ENCODE assay signal across 13 cellular contexts in genomic region chr6:170074435-170074834, GRCh38.
DNase-seq lines count a peak whose midpoint lies in the region; TF ChIP-seq lines count a peak whose summit lies in the region.
"Had no signal": no experiment of that assay in that cellular context is flagged by ENCODE, and none has a peak within 500 bp of the region (broad histone marks: within the 10 kb centered on the region; RNA-seq: fewer than 3 reads in every experiment).

No MANE protein-coding gene starts in this region.

- H3K27ac ChIP-seq in endodermal cell (ENCODE audit: low read depth, low read length): no peak overlapping the region

- no peak overlapping the region for H3K4me3 Mint-ChIP-seq in endodermal cell

- no peaks in the 10 kb centered on the region for H3K9me3 ChIP-seq in endodermal cell (ENCODE audit: control insufficient read depth, low read length)

- H3K4me3 ChIP-seq in endodermal cell (ENCODE audit: low read length): no peak overlapping the region

- H3K36me3 ChIP-seq in endodermal cell (ENCODE audit: control insufficient read depth, insufficient read depth, low read length): no peaks in the 10 kb centered on the region

- WGBS in endodermal cell (ENCODE audit: insufficient coverage in 1 of 2, insufficient read length in 1 of 2), 2 experiments: 90 to 96% methylated on average over 6 of the region's 6 CpGs

- no peaks in the 10 kb centered on the region for H3K4me1 Mint-ChIP-seq in endodermal cell

- H3K27me3 ChIP-seq in endodermal cell (ENCODE audit: control insufficient read depth, insufficient read depth, low read length, poor library complexity, severe bottlenecking): no peaks in the 10 kb centered on the region

- H3K27me3 Mint-ChIP-seq in endodermal cell (ENCODE audit: insufficient read depth): peaks cover 1% of the 10 kb centered on the region

- no peak for TF ChIP-seq CTCF in endodermal cell (conservative IDR thresholded peaks at IDR 0.05)

- no peak overlapping the region for H3K9ac ChIP-seq in endodermal cell (ENCODE audit: extremely low read depth, low read length, poor library complexity, severe bottlenecking)

- no peaks in the 10 kb centered on the region for H3K4me1 ChIP-seq in endodermal cell (ENCODE audit: control insufficient read depth, insufficient read depth, low read length)

- peaks cover 2% of the 10 kb centered on the region for H3K36me3 Mint-ChIP-seq in endodermal cell (ENCODE audit: low read depth)

- no peak overlapping the region for H3K27ac Mint-ChIP-seq in endodermal cell

- DNase-seq in activated gamma-delta T cell treated with Interleukin-2 at 50 U/mL for 16 hours (peak; percentile 0), activated gamma-delta T cell (lab: John Stamatoyannopoulos, UW) (no peak), endodermal cell (peak; percentile 24), mesenteric fat pad (ENCODE audit: low spot score) (peak; percentile 69), NCI-H2227 treated with DMSO at 0.1 percent for 48 hours (lab: John Stamatoyannopoulos, UW) (no peak), GM03348 (ENCODE audit: low spot score) (no peak)
- peak; percentile 9 for DNase-seq in stimulated activated CD8-positive, alpha-beta memory T cell treated with anti-CD3 and anti-CD28 coated beads, Interleukin-4, amount 100 ng/mL, for 48 hours
- DNase-seq in activated CD8-positive, alpha-beta memory T cell treated with anti-CD3 and anti-CD28 coated beads for 24 hours: no peak
- DNase-seq: C1 segment of cervical spinal cord, GF-D8, HCEC 1CT, NCI-H187, NCI-H69 had no signal

- peaks cover 30% of the 10 kb centered on the region for H3K9me3 Mint-ChIP-seq in endodermal cell

Comparison
In these comparisons a context has a peak if more than half of its experiments do, and no peak if none do; other contexts are left out.
1. DNase-seq: peak in activated gamma-delta T cell treated with Interleukin-2 at 50 U/mL for 16 hours (single experiment), endodermal cell (single experiment), mesenteric fat pad (single experiment) and stimulated activated CD8-positive, alpha-beta memory T cell treated with anti-CD3 and anti-CD28 coated beads, Interleukin-4, amount 100 ng/mL, for 48 hours (single experiment); none in activated gamma-delta T cell (single experiment), activated CD8-positive, alpha-beta memory T cell treated with anti-CD3 and anti-CD28 coated beads for 24 hours (single experiment), NCI-H2227 treated with DMSO at 0.1 percent for 48 hours (single experiment) and GM03348 (single experiment).